In the genomic region with DNA sequence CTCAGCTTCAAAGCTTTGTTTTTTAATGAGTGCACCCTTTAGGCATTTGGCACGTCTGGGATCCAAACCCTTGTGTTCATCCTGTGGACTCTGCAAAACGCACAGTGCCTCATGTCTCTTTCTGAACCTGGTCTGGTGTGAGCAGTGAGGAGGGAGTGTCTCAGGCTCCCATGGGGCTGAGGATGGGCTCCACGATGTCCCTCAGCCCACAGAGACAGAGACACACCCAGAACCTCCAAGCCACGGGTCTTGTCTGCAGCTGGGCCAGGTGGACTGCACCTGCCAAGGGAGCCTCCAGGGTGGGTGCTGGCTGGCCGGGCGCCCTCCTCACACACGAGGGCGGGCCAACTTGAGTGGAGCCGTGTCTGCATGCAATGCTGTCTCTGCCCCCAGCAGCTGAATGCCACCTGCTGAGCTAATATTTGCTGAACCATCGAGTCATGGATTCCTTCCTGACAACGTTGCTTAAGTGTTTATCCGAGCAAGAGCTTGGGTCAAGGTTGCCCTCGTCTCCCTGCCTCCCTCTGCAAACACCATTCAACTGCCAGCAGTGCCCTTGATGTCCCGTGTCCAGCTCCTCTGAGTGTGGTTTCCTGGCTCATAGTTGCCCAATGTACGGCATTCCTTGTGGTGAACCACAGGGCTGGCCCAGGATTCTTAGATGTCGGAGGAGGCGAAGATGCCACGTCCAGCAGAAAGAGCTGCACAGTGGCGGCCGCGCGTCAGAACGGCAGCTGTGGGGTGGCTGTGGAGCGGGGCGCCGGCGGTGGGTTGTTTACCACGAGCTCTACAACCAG, we compare ENCODE assay signal across 1 cellular context.
TF ChIP-seq lines count a peak whose summit lies in the region.

No MANE protein-coding gene starts in this region.

TF ChIP-seq in HepG2, 621 proteins besides CTCF, POLR2A, EP300 and RAD21 (continued from another document and continues in another):
- peak; percentile 94 for TF ChIP-seq ETV5 (CRISPR knock-in tag; IDR thresholded peaks at IDR 0.05; ENCODE audit: borderline replicate concordance)
- 0 out of 2 replicates have a peak, but pooled peaks have one; percentile 26 for TF ChIP-seq ARID3A (IDR thresholded peaks at IDR 0.05; ENCODE audit: low read depth, low read length)
- TF ChIP-seq MTA3 (CRISPR knock-in tag; IDR thresholded peaks at IDR 0.05): no peak
- 0 out of 2 replicates have a peak, but pooled peaks have one; percentile 47 for TF ChIP-seq PHF8 (CRISPR knock-in tag; IDR thresholded peaks at IDR 0.05)
- no peak for TF ChIP-seq XRCC5 (optimal IDR thresholded peaks at IDR 0.05; ENCODE audit: low read length)
- TF ChIP-seq ELF1 (CRISPR knock-in tag; IDR thresholded peaks at IDR 0.05): 0 out of 2 replicates have a peak, but pooled peaks have one; percentile 39
- TF ChIP-seq ZNF207 (IDR thresholded peaks at IDR 0.05; ENCODE audit: borderline replicate concordance): no peak
- TF ChIP-seq FOXA3 (CRISPR knock-in tag; IDR thresholded peaks at IDR 0.05): peak; percentile 96
- no peak for TF ChIP-seq ZNF891 (CRISPR knock-in tag; IDR thresholded peaks at IDR 0.05)
- peak; percentile 95 for TF ChIP-seq IRF2 (CRISPR knock-in tag; IDR thresholded peaks at IDR 0.05)
- peak; percentile 25 for TF ChIP-seq NFYC (CRISPR knock-in tag; IDR thresholded peaks at IDR 0.05)
- 0 out of 2 replicates have a peak, but pooled peaks have one; percentile 22 for TF ChIP-seq MZF1 (CRISPR knock-in tag; IDR thresholded peaks at IDR 0.05; ENCODE audit: borderline replicate concordance)
- peak; percentile 94 for TF ChIP-seq HOXD1 (CRISPR knock-in tag; IDR thresholded peaks at IDR 0.05)
- TF ChIP-seq ZNF549 (CRISPR knock-in tag; IDR thresholded peaks at IDR 0.05): no peak
- no peak for TF ChIP-seq ZNF180 (CRISPR knock-in tag; IDR thresholded peaks at IDR 0.05; ENCODE audit: borderline replicate concordance, low read depth)
- no peak for TF ChIP-seq ZBTB43 (CRISPR knock-in tag; conservative IDR thresholded peaks at IDR 0.05)
- TF ChIP-seq, protein P1, sequence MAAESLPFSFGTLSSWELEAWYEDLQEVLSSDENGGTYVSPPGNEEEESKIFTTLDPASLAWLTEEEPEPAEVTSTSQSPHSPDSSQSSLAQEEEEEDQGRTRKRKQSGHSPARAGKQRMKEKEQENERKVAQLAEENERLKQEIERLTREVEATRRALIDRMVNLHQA (CRISPR knock-in tag; IDR thresholded peaks at IDR 0.05): no peak
- no peak for TF ChIP-seq SRY (CRISPR knock-in tag; IDR thresholded peaks at IDR 0.05)
- TF ChIP-seq ZNF761 (CRISPR knock-in tag; conservative IDR thresholded peaks at IDR 0.05): no peak
- TF ChIP-seq GZF1 (CRISPR knock-in tag; IDR thresholded peaks at IDR 0.05): peak; percentile 44; the same call in 1 of the 2 replicates
- peak; percentile 28; the same call in 1 of the 2 replicates for TF ChIP-seq ZNF552 (CRISPR knock-in tag; IDR thresholded peaks at IDR 0.05; ENCODE audit: borderline replicate concordance)
- TF ChIP-seq SOX5 (CRISPR knock-in tag; IDR thresholded peaks at IDR 0.05; ENCODE audit: borderline replicate concordance): peak; percentile 89
- no peak for TF ChIP-seq ZNF282 (IDR thresholded peaks at IDR 0.05; ENCODE audit: partially characterized antibody)
- TF ChIP-seq ZNF329 (CRISPR knock-in tag; IDR thresholded peaks at IDR 0.05; ENCODE audit: low read depth): no peak
- TF ChIP-seq SRSF4 (IDR thresholded peaks at IDR 0.05; ENCODE audit: low read depth, low read length, poor library complexity, severe bottlenecking): no peak
- TF ChIP-seq KDM6A (CRISPR knock-in tag; IDR thresholded peaks at IDR 0.05; ENCODE audit: low read depth): peak; percentile 90
- TF ChIP-seq, protein P2, sequence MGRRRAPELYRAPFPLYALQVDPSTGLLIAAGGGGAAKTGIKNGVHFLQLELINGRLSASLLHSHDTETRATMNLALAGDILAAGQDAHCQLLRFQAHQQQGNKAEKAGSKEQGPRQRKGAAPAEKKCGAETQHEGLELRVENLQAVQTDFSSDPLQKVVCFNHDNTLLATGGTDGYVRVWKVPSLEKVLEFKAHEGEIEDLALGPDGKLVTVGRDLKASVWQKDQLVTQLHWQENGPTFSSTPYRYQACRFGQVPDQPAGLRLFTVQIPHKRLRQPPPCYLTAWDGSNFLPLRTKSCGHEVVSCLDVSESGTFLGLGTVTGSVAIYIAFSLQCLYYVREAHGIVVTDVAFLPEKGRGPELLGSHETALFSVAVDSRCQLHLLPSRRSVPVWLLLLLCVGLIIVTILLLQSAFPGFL (CRISPR knock-in tag; IDR thresholded peaks at IDR 0.05): no peak
- TF ChIP-seq BCLAF1 (IDR thresholded peaks at IDR 0.05): no peak
- no peak for TF ChIP-seq ZNF367 (CRISPR knock-in tag; IDR thresholded peaks at IDR 0.05; ENCODE audit: borderline replicate concordance)
- TF ChIP-seq ZNF276 (CRISPR knock-in tag; IDR thresholded peaks at IDR 0.05; ENCODE audit: low read depth): no peak
- peak; percentile 75; the same call in 1 of the 2 replicates for TF ChIP-seq ZNF333 (CRISPR knock-in tag; IDR thresholded peaks at IDR 0.05; ENCODE audit: borderline replicate concordance)
- no peak for TF ChIP-seq TSC22D2 (CRISPR knock-in tag; IDR thresholded peaks at IDR 0.05; ENCODE audit: borderline replicate concordance)
- TF ChIP-seq ZFP90 (CRISPR knock-in tag; IDR thresholded peaks at IDR 0.05; ENCODE audit: borderline replicate concordance): peak; percentile 78; the same call in 1 of the 2 replicates
- TF ChIP-seq SP4 (CRISPR knock-in tag; IDR thresholded peaks at IDR 0.05): peak; percentile 70; the same call in 1 of the 2 replicates
- TF ChIP-seq RXRB (CRISPR knock-in tag; IDR thresholded peaks at IDR 0.05; ENCODE audit: borderline replicate concordance): peak; percentile 99
- TF ChIP-seq PCBP1 (IDR thresholded peaks at IDR 0.05; ENCODE audit: borderline replicate concordance, low read depth, low read length): no peak
- TF ChIP-seq THRA (CRISPR knock-in tag; IDR thresholded peaks at IDR 0.05; ENCODE audit: borderline replicate concordance): peak; percentile 96; the same call in 1 of the 2 replicates
- TF ChIP-seq KAT7 (CRISPR knock-in tag; IDR thresholded peaks at IDR 0.05; ENCODE audit: borderline replicate concordance): no peak
- TF ChIP-seq SIX4 (CRISPR knock-in tag; IDR thresholded peaks at IDR 0.05): peak; percentile 76
- no peak for TF ChIP-seq SNRNP70 (IDR thresholded peaks at IDR 0.05; ENCODE audit: low read depth, low read length)
- no peak for TF ChIP-seq SP140L (CRISPR knock-in tag; IDR thresholded peaks at IDR 0.05; ENCODE audit: borderline replicate concordance)
- TF ChIP-seq GATA4 (IDR thresholded peaks at IDR 0.05; ENCODE audit: borderline replicate concordance, low read depth): peak; percentile 88; the same call in 1 of the 2 replicates
- TF ChIP-seq, protein P3, sequence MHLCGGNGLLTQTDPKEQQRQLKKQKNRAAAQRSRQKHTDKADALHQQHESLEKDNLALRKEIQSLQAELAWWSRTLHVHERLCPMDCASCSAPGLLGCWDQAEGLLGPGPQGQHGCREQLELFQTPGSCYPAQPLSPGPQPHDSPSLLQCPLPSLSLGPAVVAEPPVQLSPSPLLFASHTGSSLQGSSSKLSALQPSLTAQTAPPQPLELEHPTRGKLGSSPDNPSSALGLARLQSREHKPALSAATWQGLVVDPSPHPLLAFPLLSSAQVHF (CRISPR knock-in tag; IDR thresholded peaks at IDR 0.05): 0 out of 2 replicates have a peak, but pooled peaks have one; percentile 58
- TF ChIP-seq NFRKB (IDR thresholded peaks at IDR 0.05): no peak
- TF ChIP-seq, protein P4, sequence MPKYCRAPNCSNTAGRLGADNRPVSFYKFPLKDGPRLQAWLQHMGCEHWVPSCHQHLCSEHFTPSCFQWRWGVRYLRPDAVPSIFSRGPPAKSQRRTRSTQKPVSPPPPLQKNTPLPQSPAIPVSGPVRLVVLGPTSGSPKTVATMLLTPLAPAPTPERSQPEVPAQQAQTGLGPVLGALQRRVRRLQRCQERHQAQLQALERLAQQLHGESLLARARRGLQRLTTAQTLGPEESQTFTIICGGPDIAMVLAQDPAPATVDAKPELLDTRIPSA (CRISPR knock-in tag; IDR thresholded peaks at IDR 0.05; ENCODE audit: borderline replicate concordance): no peak
- TF ChIP-seq ZBTB7B (CRISPR knock-in tag; IDR thresholded peaks at IDR 0.05): peak; percentile 86
- TF ChIP-seq FOXC1 (CRISPR knock-in tag; IDR thresholded peaks at IDR 0.05; ENCODE audit: borderline replicate concordance): 0 out of 2 replicates have a peak, but pooled peaks have one; percentile 19
- TF ChIP-seq ZBTB38 (CRISPR knock-in tag; IDR thresholded peaks at IDR 0.05): peak; percentile 98
- TF ChIP-seq, protein P5, sequence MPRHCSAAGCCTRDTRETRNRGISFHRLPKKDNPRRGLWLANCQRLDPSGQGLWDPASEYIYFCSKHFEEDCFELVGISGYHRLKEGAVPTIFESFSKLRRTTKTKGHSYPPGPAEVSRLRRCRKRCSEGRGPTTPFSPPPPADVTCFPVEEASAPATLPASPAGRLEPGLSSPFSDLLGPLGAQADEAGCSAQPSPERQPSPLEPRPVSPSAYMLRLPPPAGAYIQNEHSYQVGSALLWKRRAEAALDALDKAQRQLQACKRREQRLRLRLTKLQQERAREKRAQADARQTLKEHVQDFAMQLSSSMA (CRISPR knock-in tag; IDR thresholded peaks at IDR 0.05): no peak
- TF ChIP-seq SP5 (CRISPR knock-in tag; IDR thresholded peaks at IDR 0.05; ENCODE audit: borderline replicate concordance, low read depth): peak; percentile 86
- TF ChIP-seq RBFOX2 (IDR thresholded peaks at IDR 0.05; ENCODE audit: low read depth, low read length): peak; percentile 32; the same call in 1 of the 2 replicates
- no peak for TF ChIP-seq SIN3B (IDR thresholded peaks at IDR 0.05; ENCODE audit: low read length)
- TF ChIP-seq BORCS8-MEF2B (CRISPR knock-in tag; IDR thresholded peaks at IDR 0.05): no peak
